In the genomic region with DNA sequence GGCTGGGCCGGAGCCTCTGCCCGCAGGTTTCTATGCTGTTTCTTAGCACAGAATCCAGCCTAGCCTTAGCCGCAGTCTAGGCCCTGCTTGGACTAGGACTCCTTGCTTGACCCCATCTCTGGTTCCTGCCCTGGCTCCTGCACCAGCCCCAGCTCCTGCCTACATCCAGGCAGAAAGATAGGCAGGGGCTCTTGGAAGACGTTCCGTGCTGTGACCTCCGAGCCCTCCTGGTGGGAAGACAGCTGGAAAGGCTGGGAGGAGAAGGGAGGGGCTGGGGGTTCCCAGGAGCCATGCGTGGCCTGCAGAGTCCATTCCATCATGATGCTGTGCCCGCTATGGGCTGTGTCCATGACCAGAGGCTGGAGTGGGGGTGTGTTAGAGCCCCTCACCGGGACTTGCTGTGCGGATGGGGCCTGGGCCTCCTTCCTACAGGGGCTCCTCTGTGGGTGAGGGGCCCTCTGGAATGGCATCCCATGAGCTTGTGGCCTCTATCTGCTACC, we compare ENCODE assay signal across 24 cellular contexts. TPM values are rescaled to one million over a fixed set of nuclear protein-coding genes. Genes with fewer than 3 reads are reported as not detected.
A peak's percentile ranks its signal among the peaks of the same experiment; 100 is the strongest.
DNase-seq lines count a peak whose midpoint lies in the region; ATAC-seq and TF ChIP-seq lines count a peak whose summit lies in the region.
"Had no signal": no experiment of that assay in that cellular context is flagged by ENCODE, and none has a peak within 500 bp of the region (broad histone marks: within the 10 kb centered on the region; RNA-seq: fewer than 3 reads in every experiment).

No MANE protein-coding gene starts in this region.

- no peaks in the 10 kb centered on the region for H3K9me3 ChIP-seq in upper lobe of right lung
- H3K9me3 ChIP-seq: thoracic aorta had no signal

- no peaks in the 10 kb centered on the region for H3K4me1 Mint-ChIP-seq in activated CD4-positive, alpha-beta memory T cell treated with anti-CD3 and anti-CD28 coated beads, Interleukin-2, amount 10 ng/mL, durations not matched to agents 7 days and 5 days
- H3K4me1 Mint-ChIP-seq: activated naive CD8-positive, alpha-beta T cell treated with anti-CD3 and anti-CD28 coated beads, Interleukin-2, amount 50 U/mL, for 24 hours; B cell; CD4-positive, alpha-beta memory T cell; naive thymus-derived CD8-positive, alpha-beta T cell had no signal

- no peak for TF ChIP-seq CTCF in upper lobe of right lung (IDR thresholded peaks at IDR 0.05)

- H3K27me3 Mint-ChIP-seq in activated CD4-positive, alpha-beta memory T cell treated with anti-CD3 and anti-CD28 coated beads, Interleukin-2, amount 10 ng/mL, durations not matched to agents 7 days and 5 days = peaks cover 7% of the 10 kb centered on the region

- ATAC-seq in Right ventricle myocardium superior (ENCODE audit: poor library complexity) (no peak), upper lobe of right lung (no peak)
- ATAC-seq: activated naive CD8-positive, alpha-beta T cell treated with anti-CD3 and anti-CD28 coated beads, Interleukin-2, amount 50 U/mL, for 24 hours; naive thymus-derived CD8-positive, alpha-beta T cell had no signal

- POLR2A ChIA-PET in activated CD4-positive, alpha-beta memory T cell treated with anti-CD3 and anti-CD28 coated beads, Interleukin-2, amount 10 ng/mL, durations not matched to agents 7 days and 5 days (lab: Charles Lee) = no interaction called here

- H3K27ac ChIP-seq in upper lobe of right lung = no peak overlapping the region
- H3K27ac ChIP-seq: skin epidermis, thoracic aorta had no signal

- H3K4me1 ChIP-seq in upper lobe of right lung = no peaks in the 10 kb centered on the region

- CTCF ChIA-PET in activated CD4-positive, alpha-beta memory T cell treated with anti-CD3 and anti-CD28 coated beads, Interleukin-2, amount 10 ng/mL, durations not matched to agents 7 days and 5 days (lab: Charles Lee) = no interaction called here

- H3K27ac Mint-ChIP-seq in activated CD4-positive, alpha-beta memory T cell treated with anti-CD3 and anti-CD28 coated beads, Interleukin-2, amount 10 ng/mL, durations not matched to agents 7 days and 5 days = no peak overlapping the region
- H3K27ac Mint-ChIP-seq: activated naive CD8-positive, alpha-beta T cell treated with anti-CD3 and anti-CD28 coated beads, Interleukin-2, amount 50 U/mL, for 24 hours; B cell; CD4-positive, alpha-beta memory T cell; naive thymus-derived CD8-positive, alpha-beta T cell had no signal

- H3K9me3 Mint-ChIP-seq in activated CD4-positive, alpha-beta memory T cell treated with anti-CD3 and anti-CD28 coated beads, Interleukin-2, amount 10 ng/mL, durations not matched to agents 7 days and 5 days = no peaks in the 10 kb centered on the region
- H3K9me3 Mint-ChIP-seq: activated naive CD8-positive, alpha-beta T cell treated with anti-CD3 and anti-CD28 coated beads, Interleukin-2, amount 50 U/mL, for 24 hours; naive thymus-derived CD8-positive, alpha-beta T cell had no signal

- H3K4me3 Mint-ChIP-seq in activated CD4-positive, alpha-beta memory T cell treated with anti-CD3 and anti-CD28 coated beads, Interleukin-2, amount 10 ng/mL, durations not matched to agents 7 days and 5 days = no peak overlapping the region
- H3K4me3 Mint-ChIP-seq: activated naive CD8-positive, alpha-beta T cell treated with anti-CD3 and anti-CD28 coated beads, Interleukin-2, amount 50 U/mL, for 24 hours; B cell; CD4-positive, alpha-beta memory T cell; naive thymus-derived CD8-positive, alpha-beta T cell had no signal

- H3K36me3 ChIP-seq in upper lobe of right lung = no peaks in the 10 kb centered on the region
- H3K36me3 ChIP-seq: thoracic aorta had no signal

- H3K4me3 ChIP-seq in upper lobe of right lung = no peak overlapping the region
- H3K4me3 ChIP-seq: skin epidermis, thoracic aorta had no signal

- H3K27me3 ChIP-seq in upper lobe of right lung = no peaks in the 10 kb centered on the region

- peak; percentile 62 for DNase-seq in cardiac septum (ENCODE audit: low spot score)
- DNase-seq in Right ventricle myocardium superior = no peak
- DNase-seq in activated CD4-positive, alpha-beta memory T cell treated with anti-CD3 and anti-CD28 coated beads, Interleukin-2, amount 10 ng/mL, durations not matched to agents 7 days and 5 days = peak; percentile 7
- DNase-seq in mesenteric fat pad (ENCODE audit: low spot score) = peak; percentile 64
- peak; percentile 46 for DNase-seq in upper lobe of right lung
- DNase-seq in midbrain (lab: John Stamatoyannopoulos, UW) = no peak
- DNase-seq in HCEC 1CT = no peak
- DNase-seq: ACHN; activated CD4-positive, alpha-beta T cell treated with anti-CD3 and anti-CD28 coated beads, Interleukin-2, amount 50 U/mL, for 4 hours; activated naive CD8-positive, alpha-beta T cell treated with anti-CD3 and anti-CD28 coated beads, Interleukin-2, amount 50 U/mL, for 24 hours; caudate nucleus; CD4-positive, alpha-beta memory T cell; glutamatergic neuron; NCI-H1048; NCI-H1694 treated with DMSO at 0.1 percent for 48 hours; NCI-H2171 treated with DMSO at 0.1 percent for 48 hours; NCI-H510A; stimulated activated naive CD4-positive, alpha-beta T cell had no signal

- no peaks in the 10 kb centered on the region for H3K36me3 Mint-ChIP-seq in activated CD4-positive, alpha-beta memory T cell treated with anti-CD3 and anti-CD28 coated beads, Interleukin-2, amount 10 ng/mL, durations not matched to agents 7 days and 5 days (ENCODE audit: low read depth)
- H3K36me3 Mint-ChIP-seq: CD4-positive, alpha-beta memory T cell; naive thymus-derived CD8-positive, alpha-beta T cell had no signal

- intact Hi-C loops in cardiac septum (cut with DNase I) (no loop called here), Right ventricle myocardium superior (cut with DNase I) (no loop called here), upper lobe of right lung (cut with DNase I) (no loop called here)

RNA-seq across cellular contexts. Expression of a gene that starts 26.2 kb away (rescaled TPM):
- total RNA-seq in cardiac septum (52.5 TPM), Right ventricle myocardium superior (31.2 TPM), mesenteric fat pad (49.2 TPM), upper lobe of right lung (255 TPM)
- not detected for total RNA-seq in activated CD4-positive, alpha-beta memory T cell treated with anti-CD3 and anti-CD28 coated beads, Interleukin-2, amount 10 ng/mL, durations not matched to agents 7 days and 5 days
- total RNA-seq: B cell; CD4-positive, alpha-beta memory T cell; HT1080; naive thymus-derived CD8-positive, alpha-beta T cell; SK-MEL-5 had no signal

Comparison
In these comparisons a context has a peak if more than half of its experiments do, and no peak if none do; other contexts are left out.
1. DNase-seq: peak in cardiac septum (single experiment), activated CD4-positive, alpha-beta memory T cell treated with anti-CD3 and anti-CD28 coated beads, Interleukin-2, amount 10 ng/mL, durations not matched to agents 7 days and 5 days (single experiment), mesenteric fat pad (single experiment) and upper lobe of right lung (single experiment); none in Right ventricle myocardium superior (single experiment), midbrain (single experiment) and HCEC 1CT (single experiment).
2. RNA of a gene that starts 26.2 kb away (total RNA-seq): 255 TPM in upper lobe of right lung (single experiment), 52.5 TPM in cardiac septum (single experiment), 49.2 TPM in mesenteric fat pad (single experiment) and 31.2 TPM in Right ventricle myocardium superior (single experiment); not detected in activated CD4-positive, alpha-beta memory T cell treated with anti-CD3 and anti-CD28 coated beads, Interleukin-2, amount 10 ng/mL, durations not matched to agents 7 days and 5 days; every median in the first group is over 10 times any median in the second.